13 cellular contexts compared by ENCODE assay signal in the genomic region with DNA sequence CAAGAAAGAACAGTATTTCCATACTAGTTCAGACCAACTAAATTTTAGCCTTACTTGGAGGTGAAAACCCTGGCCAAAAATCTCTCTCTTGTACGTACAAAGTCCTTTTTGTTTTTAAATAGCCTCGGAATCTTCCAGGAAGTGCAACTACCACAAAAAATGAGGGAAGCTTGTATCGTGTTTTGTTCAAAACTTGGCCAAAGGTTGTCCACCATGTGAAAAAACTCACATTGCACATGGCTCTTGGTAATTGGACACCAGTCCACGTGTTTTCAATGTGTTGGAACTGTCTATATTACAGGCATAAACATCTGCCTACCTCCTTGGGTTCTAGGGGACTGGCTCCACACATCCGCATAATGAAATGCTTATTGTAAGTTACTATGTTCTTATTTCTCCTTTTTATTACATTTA. TPM values are rescaled to one million over a fixed set of nuclear protein-coding genes. Genes with fewer than 3 reads are reported as not detected.
DNase-seq lines count a peak whose midpoint lies in the region; ATAC-seq, FAIRE-seq and TF ChIP-seq lines count a peak whose summit lies in the region.
"Had no signal": no experiment of that assay in that cellular context is flagged by ENCODE, and none has a peak within 500 bp of the region (broad histone marks: within the 10 kb centered on the region; RNA-seq: fewer than 3 reads in every experiment).

No MANE protein-coding gene starts in this region.

- WGBS in HepG2 (ENCODE audit: low lambda C conversion rate), result 42% methylated on average over 5 of the region's 5 CpGs

- no peak for FAIRE-seq in HepG2 (lab: Jason Lieb, UNC)
- FAIRE-seq: colon, GM19239 had no signal

- TF ChIP-seq POLR2A in HepG2 (IDR thresholded peaks at IDR 0.05; ENCODE audit: insufficient read depth in 1 of 2, low read depth in 2 of 2, low read length in 2 of 2), result no peak

- H3K4me3 ChIP-seq in HFF-Myc (replicated peaks; ENCODE audit: low read depth, low read length), result no peak overlapping the region
- H3K4me3 ChIP-seq in HepG2 (replicated peaks in 1 of 3; ENCODE audit: insufficient read depth in 1 of 3, low read depth in 2 of 3, low read length in 3 of 3), result no peak overlapping the region
- no peak overlapping the region for H3K4me3 ChIP-seq in upper lobe of right lung
- no peak overlapping the region for H3K4me3 ChIP-seq in brain microvascular endothelial cell (ENCODE audit: low read depth, low read length)
- H3K4me3 ChIP-seq in H7 (ENCODE audit: insufficient read depth, low read depth, low read length), result no peak overlapping the region

- BruUV-seq in HepG2 (replicated peaks; lab: Mats Ljungman, UMichigan), result no TSS peak

- TF ChIP-seq EP300 in HepG2 (IDR thresholded peaks at IDR 0.05; ENCODE audit: low read depth in 2 of 2, low read length in 2 of 2), result no peak
- TF ChIP-seq EP300 in HepG2 (CRISPR knock-in tag; IDR thresholded peaks at IDR 0.05; ENCODE audit: borderline replicate concordance), result no peak

- no peaks in the 10 kb centered on the region for H3K27me3 ChIP-seq in HepG2 (ENCODE audit: control insufficient read depth in 1 of 2, insufficient read depth in 2 of 2, low read length in 2 of 2)
- no peaks in the 10 kb centered on the region for H3K27me3 ChIP-seq in upper lobe of right lung
- H3K27me3 ChIP-seq in brain microvascular endothelial cell (replicated peaks), result no peaks in the 10 kb centered on the region
- H3K27me3 ChIP-seq in H7 (ENCODE audit: control insufficient read depth, insufficient read depth, low read length), result no peaks in the 10 kb centered on the region

- TF ChIP-seq CTCF in HFF-Myc (IDR thresholded peaks at IDR 0.05; ENCODE audit: low read depth, low read length, missing control alignments) (no peak), HepG2 (CRISPR knock-in tag; IDR thresholded peaks at IDR 0.05) (no peak), upper lobe of right lung (IDR thresholded peaks at IDR 0.05) (no peak), brain microvascular endothelial cell (IDR thresholded peaks at IDR 0.05; ENCODE audit: low read depth, low read length, missing control alignments) (no peak)

- POLR2A ChIA-PET in HepG2 (lab: Yijun Ruan, JAX), result no interaction called here

- H4K20me1 ChIP-seq in HepG2 (ENCODE audit: insufficient read depth, low read length), result no peaks in the 10 kb centered on the region

- H3K9me3 ChIP-seq in HepG2 (ENCODE audit: low read length) (no peaks in the 10 kb centered on the region), upper lobe of right lung (no peaks in the 10 kb centered on the region)

- H2AFZ ChIP-seq in HepG2 (ENCODE audit: low read length), result no peak overlapping the region

- H3K9ac ChIP-seq in HepG2 (ENCODE audit: insufficient read depth, low read depth, low read length), result no peak overlapping the region

- DNase-seq in HFF-Myc (ENCODE audit: extremely low read depth, low read depth) (peak; percentile 89), epidermal melanocyte (ENCODE audit: insufficient read length, low spot score) (peak; percentile 71), HepG2 (ENCODE audit: low spot score) (peak; percentile 55), upper lobe of right lung (no peak), brain microvascular endothelial cell (no peak), posterior vena cava (ENCODE audit: low spot score) (no peak), H7 (no peak)
- DNase-seq: activated CD4-positive, alpha-beta memory T cell treated with anti-CD3 and anti-CD28 coated beads for 36 hours; NCI-H187; NCI-H526; PC-3 had no signal

- in situ Hi-C loops in HepG2 (cut with HindIII; ENCODE audit: extremely low pct_ligation_motif_present, low pct_unique_long_range_greater_than_20kb), result no loop called here
- in situ Hi-C loops in brain microvascular endothelial cell (cut with HindIII; ENCODE audit: low pct_ligation_motif_present, low sequenced_read_pairs), result no loop called here

- H3K4me2 ChIP-seq in HepG2 (ENCODE audit: low read depth, low read length), result 0 out of 2 replicates have a peak overlapping the region, but pooled peaks have one; percentile 3

- no peak overlapping the region for H3K27ac ChIP-seq in HepG2 (ENCODE audit: extremely low read length, insufficient read depth, low read length)
- H3K27ac ChIP-seq in upper lobe of right lung, result peak overlapping the region; percentile 36
- no peak overlapping the region for H3K27ac ChIP-seq in brain microvascular endothelial cell

- H3K36me3 ChIP-seq in HepG2 (replicated peaks in 1 of 2; ENCODE audit: control insufficient read depth in 1 of 2, insufficient read depth in 2 of 2, low read length in 2 of 2), result 0 out of 5 replicates have a peak, but pooled peaks cover 0 to 4% of the 10 kb centered on the region in 2 experiments
- no peaks in the 10 kb centered on the region for H3K36me3 ChIP-seq in upper lobe of right lung
- peaks cover 7% of the 10 kb centered on the region for H3K36me3 ChIP-seq in brain microvascular endothelial cell (replicated peaks)
- H3K36me3 ChIP-seq in H7 (replicated peaks; ENCODE audit: control insufficient read depth, insufficient read depth, low read length), result peaks cover 2% of the 10 kb centered on the region

- no peak for TF ChIP-seq RAD21 in HepG2 (CRISPR knock-in tag; IDR thresholded peaks at IDR 0.05)

- CTCF ChIA-PET in HepG2 (lab: Yijun Ruan, JAX; ENCODE audit: low intra/inter-chr PET ratio, low total read pairs), result no interaction called here

- no peak for ATAC-seq in HepG2
- no peak for ATAC-seq in upper lobe of right lung
- ATAC-seq: PC-3 had no signal

- H3K4me1 ChIP-seq in HepG2 (ENCODE audit: insufficient read depth, low read length), result peaks cover 56% of the 10 kb centered on the region
- peaks cover 15% of the 10 kb centered on the region for H3K4me1 ChIP-seq in upper lobe of right lung

- intact Hi-C loops in HepG2 (cut with micrococcal nuclease; ENCODE audit: unreplicated experiment), result no loop called here
- intact Hi-C loops in upper lobe of right lung (cut with DNase I), result no loop called here
- intact Hi-C loops in posterior vena cava (cut with DNase I), result no loop called here

- no peaks in the 10 kb centered on the region for H3K79me2 ChIP-seq in HepG2 (ENCODE audit: insufficient read depth, low read length)

RNA-seq across cellular contexts. Expression of a gene that starts 15.2 kb away (rescaled TPM):
- 32.2 and 43.1 TPM in 2 replicates for total RNA-seq in HepG2 (2016; rRNA removed; fragmentation: Illumina TruSeq; extraction: Trizol)
- total RNA-seq in HepG2 (2016; cell fraction: cytosol; rRNA removed; fragmentation: Illumina TruSeq; extraction: Trizol; ENCODE audit: low read depth), result 13.6 and 15.4 TPM in 2 replicates
- 25.7 and 41.7 TPM in 2 replicates for total RNA-seq in HepG2 (2016; cell fraction: insoluble cytoplasmic fraction; rRNA removed; fragmentation: Illumina TruSeq; extraction: Trizol)
- total RNA-seq in HepG2 (2016; cell fraction: membrane; rRNA removed; fragmentation: Illumina TruSeq; extraction: Trizol), result 30.2 and 30.9 TPM in 2 replicates
- total RNA-seq in HepG2 (2016; cell fraction: nucleus; rRNA removed; fragmentation: Illumina TruSeq; extraction: Trizol), result 30.6 and 31.6 TPM in 2 replicates
- polyA plus RNA-seq in HepG2 (2011; rRNA removed), result 57.3 and 80.7 TPM in 2 replicates
- 34.2 and 64.8 TPM in 2 replicates for polyA plus RNA-seq in HepG2 (2011; cell fraction: cytosol; rRNA removed)
- polyA plus RNA-seq in HepG2 (2011; cell fraction: nucleus; rRNA removed), result 266 and 313 TPM in 2 replicates
- polyA plus RNA-seq in HepG2 (2012), result 35.6 and 48.5 TPM in 2 replicates
- 8.5 and 9.3 TPM in 2 replicates for polyA plus RNA-seq in HepG2 (2016; cell fraction: cytosol; fragmentation: Illumina TruSeq; extraction: Trizol; ENCODE audit: low read depth)
- 34.1 and 37.8 TPM in 2 replicates for polyA plus RNA-seq in HepG2 (2016; cell fraction: insoluble cytoplasmic fraction; fragmentation: Illumina TruSeq; extraction: Trizol; ENCODE audit: low read depth)
- polyA plus RNA-seq in HepG2 (2016; cell fraction: membrane; fragmentation: Illumina TruSeq; extraction: Trizol; ENCODE audit: low read depth), result 21.1 and 23.2 TPM in 2 replicates
- polyA plus RNA-seq in HepG2 (2016; cell fraction: nucleus; fragmentation: Illumina TruSeq; extraction: Trizol; ENCODE audit: insufficient read depth, low read depth), result 78.0 and 78.1 TPM in 2 replicates
- 47.8 and 141 TPM in 2 replicates for polyA minus RNA-seq in HepG2 (2011; rRNA and poly(A)+ RNA removed; ENCODE audit: low replicate concordance)
- 30.6 and 39.4 TPM in 2 replicates for polyA minus RNA-seq in HepG2 (2011; cell fraction: cytosol; rRNA and poly(A)+ RNA removed)
- 37.0 and 47.4 TPM in 2 replicates for polyA minus RNA-seq in HepG2 (2011; cell fraction: nucleus; rRNA and poly(A)+ RNA removed)
- 68.5 TPM for total RNA-seq in upper lobe of right lung
- 10 to 100 TPM; 58.6 to 71.8 TPM for total RNA-seq in posterior vena cava
- total RNA-seq in H7 (2014; rRNA removed; shearing (Covaris generic)), result 169 and 188 TPM in 2 replicates

RNA-seq across cellular contexts. Expression of a gene that starts 15.6 kb away (rescaled TPM):
- total RNA-seq in HepG2 (2016; rRNA removed; fragmentation: Illumina TruSeq; extraction: Trizol), result 4.0 and 9.8 TPM in 2 replicates
- total RNA-seq in HepG2 (2016; cell fraction: cytosol; rRNA removed; fragmentation: Illumina TruSeq; extraction: Trizol; ENCODE audit: low read depth), result 1.2 and 1.9 TPM in 2 replicates
- 3.4 and 11.2 TPM in 2 replicates for total RNA-seq in HepG2 (2016; cell fraction: insoluble cytoplasmic fraction; rRNA removed; fragmentation: Illumina TruSeq; extraction: Trizol)
- total RNA-seq in HepG2 (2016; cell fraction: membrane; rRNA removed; fragmentation: Illumina TruSeq; extraction: Trizol), result 3.6 and 3.7 TPM in 2 replicates
- 11.2 and 11.6 TPM in 2 replicates for total RNA-seq in HepG2 (2016; cell fraction: nucleus; rRNA removed; fragmentation: Illumina TruSeq; extraction: Trizol)
- 7.3 and 9.2 TPM in 2 replicates for polyA plus RNA-seq in HepG2 (2011; rRNA removed)
- polyA plus RNA-seq in HepG2 (2011; cell fraction: cytosol; rRNA removed), result 7.8 and 9.7 TPM in 2 replicates
- 27.5 and 33.9 TPM in 2 replicates for polyA plus RNA-seq in HepG2 (2011; cell fraction: nucleus; rRNA removed)
- polyA plus RNA-seq in HepG2 (2012), result 12.4 and 17.0 TPM in 2 replicates
- polyA plus RNA-seq in HepG2 (2016; cell fraction: cytosol; fragmentation: Illumina TruSeq; extraction: Trizol; ENCODE audit: low read depth), result 0.63 and 1.3 TPM in 2 replicates
- polyA plus RNA-seq in HepG2 (2016; cell fraction: insoluble cytoplasmic fraction; fragmentation: Illumina TruSeq; extraction: Trizol; ENCODE audit: low read depth), result 5.1 TPM in 2 replicates
- 1.7 and 2.3 TPM in 2 replicates for polyA plus RNA-seq in HepG2 (2016; cell fraction: membrane; fragmentation: Illumina TruSeq; extraction: Trizol; ENCODE audit: low read depth)
- 34.8 and 35.7 TPM in 2 replicates for polyA plus RNA-seq in HepG2 (2016; cell fraction: nucleus; fragmentation: Illumina TruSeq; extraction: Trizol; ENCODE audit: insufficient read depth, low read depth)
- polyA minus RNA-seq in HepG2 (2011; rRNA and poly(A)+ RNA removed; ENCODE audit: low replicate concordance), result 6.9 and 11.0 TPM in 2 replicates
- polyA minus RNA-seq in HepG2 (2011; cell fraction: cytosol; rRNA and poly(A)+ RNA removed), result 7.5 and 8.8 TPM in 2 replicates
- polyA minus RNA-seq in HepG2 (2011; cell fraction: nucleus; rRNA and poly(A)+ RNA removed), result 10.3 and 11.5 TPM in 2 replicates
- 14.2 TPM for total RNA-seq in upper lobe of right lung
- total RNA-seq in posterior vena cava, result 10 to 100 TPM; 15.2 to 18.6 TPM
- total RNA-seq in H7 (2014; rRNA removed; shearing (Covaris generic)), result 15.8 and 22.4 TPM in 2 replicates

RNA-seq across cellular contexts. Expression of a gene that starts 27.0 kb away (rescaled TPM):
- total RNA-seq in HepG2 (2016; rRNA removed; fragmentation: Illumina TruSeq; extraction: Trizol), result 62.9 and 120 TPM in 2 replicates
- total RNA-seq in HepG2 (2016; cell fraction: cytosol; rRNA removed; fragmentation: Illumina TruSeq; extraction: Trizol; ENCODE audit: low read depth), result 32.1 and 33.8 TPM in 2 replicates
- total RNA-seq in HepG2 (2016; cell fraction: insoluble cytoplasmic fraction; rRNA removed; fragmentation: Illumina TruSeq; extraction: Trizol), result 60.0 and 120 TPM in 2 replicates
- total RNA-seq in HepG2 (2016; cell fraction: membrane; rRNA removed; fragmentation: Illumina TruSeq; extraction: Trizol), result 66.6 and 68.6 TPM in 2 replicates
- total RNA-seq in HepG2 (2016; cell fraction: nucleus; rRNA removed; fragmentation: Illumina TruSeq; extraction: Trizol), result 104 and 128 TPM in 2 replicates
- 159 and 209 TPM in 2 replicates for polyA plus RNA-seq in HepG2 (2011; rRNA removed)
- 144 and 165 TPM in 2 replicates for polyA plus RNA-seq in HepG2 (2011; cell fraction: cytosol; rRNA removed)
- 113 and 131 TPM in 2 replicates for polyA plus RNA-seq in HepG2 (2011; cell fraction: nucleus; rRNA removed)
- 119 and 235 TPM in 2 replicates for polyA plus RNA-seq in HepG2 (2012)
- 34.6 and 34.8 TPM in 2 replicates for polyA plus RNA-seq in HepG2 (2016; cell fraction: cytosol; fragmentation: Illumina TruSeq; extraction: Trizol; ENCODE audit: low read depth)
- 74.0 and 78.9 TPM in 2 replicates for polyA plus RNA-seq in HepG2 (2016; cell fraction: insoluble cytoplasmic fraction; fragmentation: Illumina TruSeq; extraction: Trizol; ENCODE audit: low read depth)
- polyA plus RNA-seq in HepG2 (2016; cell fraction: membrane; fragmentation: Illumina TruSeq; extraction: Trizol; ENCODE audit: low read depth), result 51.1 and 55.4 TPM in 2 replicates
- polyA plus RNA-seq in HepG2 (2016; cell fraction: nucleus; fragmentation: Illumina TruSeq; extraction: Trizol; ENCODE audit: insufficient read depth, low read depth), result 197 and 219 TPM in 2 replicates
- 282 and 502 TPM in 2 replicates for polyA minus RNA-seq in HepG2 (2011; rRNA and poly(A)+ RNA removed; ENCODE audit: low replicate concordance)
- polyA minus RNA-seq in HepG2 (2011; cell fraction: cytosol; rRNA and poly(A)+ RNA removed), result 101 and 104 TPM in 2 replicates
- polyA minus RNA-seq in HepG2 (2011; cell fraction: nucleus; rRNA and poly(A)+ RNA removed), result 52.3 and 68.3 TPM in 2 replicates
- total RNA-seq in upper lobe of right lung, result 133 TPM
- total RNA-seq in posterior vena cava, result 10 to 100 TPM; 56.6 to 95.5 TPM
- 156 and 203 TPM in 2 replicates for total RNA-seq in H7 (2014; rRNA removed; shearing (Covaris generic))

RNA-seq across cellular contexts. Expression of a gene that starts 44.5 kb away (rescaled TPM):
- total RNA-seq in HepG2 (2016; rRNA removed; fragmentation: Illumina TruSeq; extraction: Trizol) (6.7 and 13.2 TPM in 2 replicates), upper lobe of right lung (58.9 TPM), posterior vena cava (10 to 100 TPM; 25.5 to 25.6 TPM)
- total RNA-seq in HepG2 (2016; cell fraction: cytosol; rRNA removed; fragmentation: Illumina TruSeq; extraction: Trizol; ENCODE audit: low read depth), result 3.7 and 5.6 TPM in 2 replicates
- 7.7 and 10.7 TPM in 2 replicates for total RNA-seq in HepG2 (2016; cell fraction: insoluble cytoplasmic fraction; rRNA removed; fragmentation: Illumina TruSeq; extraction: Trizol)
- 10.7 and 11.6 TPM in 2 replicates for total RNA-seq in HepG2 (2016; cell fraction: membrane; rRNA removed; fragmentation: Illumina TruSeq; extraction: Trizol)
- 9.5 and 12.7 TPM in 2 replicates for total RNA-seq in HepG2 (2016; cell fraction: nucleus; rRNA removed; fragmentation: Illumina TruSeq; extraction: Trizol)
- polyA plus RNA-seq in HepG2 (2011; rRNA removed), result 7.3 and 9.2 TPM in 2 replicates
- polyA plus RNA-seq in HepG2 (2011; cell fraction: cytosol; rRNA removed), result 5.7 and 8.3 TPM in 2 replicates
- 19.6 and 26.3 TPM in 2 replicates for polyA plus RNA-seq in HepG2 (2011; cell fraction: nucleus; rRNA removed)
- 12.3 and 18.9 TPM in 2 replicates for polyA plus RNA-seq in HepG2 (2012)
- 4.2 and 4.7 TPM in 2 replicates for polyA plus RNA-seq in HepG2 (2016; cell fraction: cytosol; fragmentation: Illumina TruSeq; extraction: Trizol; ENCODE audit: low read depth)
- polyA plus RNA-seq in HepG2 (2016; cell fraction: insoluble cytoplasmic fraction; fragmentation: Illumina TruSeq; extraction: Trizol; ENCODE audit: low read depth), result 12.5 and 12.9 TPM in 2 replicates
- 6.8 and 7.6 TPM in 2 replicates for polyA plus RNA-seq in HepG2 (2016; cell fraction: membrane; fragmentation: Illumina TruSeq; extraction: Trizol; ENCODE audit: low read depth)
- 26.1 and 27.2 TPM in 2 replicates for polyA plus RNA-seq in HepG2 (2016; cell fraction: nucleus; fragmentation: Illumina TruSeq; extraction: Trizol; ENCODE audit: insufficient read depth, low read depth)
- polyA minus RNA-seq in HepG2 (2011; rRNA and poly(A)+ RNA removed; ENCODE audit: low replicate concordance), result 10.6 and 14.4 TPM in 2 replicates
- 8.2 and 11.7 TPM in 2 replicates for polyA minus RNA-seq in HepG2 (2011; cell fraction: cytosol; rRNA and poly(A)+ RNA removed)
- polyA minus RNA-seq in HepG2 (2011; cell fraction: nucleus; rRNA and poly(A)+ RNA removed), result 9.1 TPM in 2 replicates
- 29.4 and 29.5 TPM in 2 replicates for total RNA-seq in H7 (2014; rRNA removed; shearing (Covaris generic))

Comparison
In these comparisons a context has a peak if more than half of its experiments do, and no peak if none do; other contexts are left out.
1. DNase-seq: peak in HFF-Myc (single experiment), epidermal melanocyte (single experiment) and HepG2 (single experiment); none in upper lobe of right lung (single experiment), brain microvascular endothelial cell (single experiment), posterior vena cava (single experiment) and H7 (single experiment).